Comparison of ENCODE assay signal across 9 cellular contexts in genomic region chr15:90099868-90100854, GRCh38. TPM values are rescaled to one million over a fixed set of nuclear protein-coding genes. Genes with fewer than 3 reads are reported as not detected.
DNase-seq lines count a peak whose midpoint lies in the region; ATAC-seq lines count a peak whose summit lies in the region.
"Had no signal": no experiment of that assay in that cellular context is flagged by ENCODE, and none has a peak within 500 bp of the region (broad histone marks: within the 10 kb centered on the region; RNA-seq: fewer than 3 reads in every experiment).

No MANE protein-coding gene starts in this region.

- H3K27me3 Mint-ChIP-seq in activated T-helper 1 cell treated with anti-CD3 and anti-CD28 coated beads, Interleukin-12 subunit alpha, Interleukin-12 subunit beta, Interleukin-2, Interleukin-4 antibody, amounts not matched to agents 30 ng/mL and 10 ng/mL and 1 ng/mL, durations not matched to agents 14 hours and 24 hours and 36 hours (ENCODE audit: insufficient read depth): peaks cover 3% of the 10 kb centered on the region

- peak overlapping the region; percentile 89 for H3K4me3 Mint-ChIP-seq in activated T-helper 1 cell treated with anti-CD3 and anti-CD28 coated beads, Interleukin-12 subunit alpha, Interleukin-12 subunit beta, Interleukin-2, Interleukin-4 antibody, amounts not matched to agents 30 ng/mL and 10 ng/mL and 1 ng/mL, durations not matched to agents 14 hours and 24 hours and 36 hours

- peaks cover 19% of the 10 kb centered on the region for H3K36me3 Mint-ChIP-seq in activated T-helper 1 cell treated with anti-CD3 and anti-CD28 coated beads, Interleukin-12 subunit alpha, Interleukin-12 subunit beta, Interleukin-2, Interleukin-4 antibody, amounts not matched to agents 30 ng/mL and 10 ng/mL and 1 ng/mL, durations not matched to agents 14 hours and 24 hours and 36 hours (ENCODE audit: low read depth)

- peaks cover 4% of the 10 kb centered on the region for H3K9me3 Mint-ChIP-seq in activated T-helper 1 cell treated with anti-CD3 and anti-CD28 coated beads, Interleukin-12 subunit alpha, Interleukin-12 subunit beta, Interleukin-2, Interleukin-4 antibody, amounts not matched to agents 30 ng/mL and 10 ng/mL and 1 ng/mL, durations not matched to agents 14 hours and 24 hours and 36 hours

- peak overlapping the region; percentile 94 for H3K27ac Mint-ChIP-seq in activated T-helper 1 cell treated with anti-CD3 and anti-CD28 coated beads, Interleukin-12 subunit alpha, Interleukin-12 subunit beta, Interleukin-2, Interleukin-4 antibody, amounts not matched to agents 30 ng/mL and 10 ng/mL and 1 ng/mL, durations not matched to agents 14 hours and 24 hours and 36 hours

- H3K4me1 ChIP-seq in skeletal muscle satellite cell (ENCODE audit: control insufficient read depth, insufficient read depth, low read length): peaks cover 30% of the 10 kb centered on the region

- H3K9ac ChIP-seq in skeletal muscle satellite cell (ENCODE audit: low read depth, low read length): peak overlapping the region; percentile 52

- ATAC-seq in left cardiac atrium: no peak
- ATAC-seq in GM21717 (IDR thresholded peaks at IDR 0.05; ENCODE audit: unreplicated experiment): no peak

- H3K27me3 ChIP-seq in H7 (ENCODE audit: control insufficient read depth, insufficient read depth, low read length) (peaks cover 19% of the 10 kb centered on the region), skeletal muscle satellite cell (ENCODE audit: control insufficient read depth, insufficient read depth, low read length) (no peaks in the 10 kb centered on the region)

- DNase-seq in C1 segment of cervical spinal cord (lab: John Stamatoyannopoulos, UW) (peak in 8 of 14 donors; percentile 26 to 63 (median 50)), H7 (peak; percentile 14), left cardiac atrium (peak; percentile 58), NCI-H1105 treated with DMSO at 0.1 percent for 48 hours (lab: John Stamatoyannopoulos, UW) (no peak), DMS153 treated with DMSO at 0.1 percent for 48 hours (lab: John Stamatoyannopoulos, UW; ENCODE audit: unreplicated experiment) (no peak)
- DNase-seq in activated T-helper 1 cell treated with anti-CD3 and anti-CD28 coated beads, Interleukin-12 subunit alpha, Interleukin-12 subunit beta, Interleukin-2, Interleukin-4 antibody, amounts not matched to agents 30 ng/mL and 10 ng/mL and 1 ng/mL, durations not matched to agents 14 hours and 24 hours and 36 hours (ENCODE audit: low spot score): no peak

- H3K4me3 ChIP-seq in H7 (ENCODE audit: insufficient read depth, low read depth, low read length): no peak overlapping the region
- H3K4me3 ChIP-seq in skeletal muscle satellite cell (ENCODE audit: low read length): peak overlapping the region; percentile 4

- H3K36me3 ChIP-seq in H7 (replicated peaks; ENCODE audit: control insufficient read depth, insufficient read depth, low read length) (no peaks in the 10 kb centered on the region), skeletal muscle satellite cell (ENCODE audit: insufficient read depth, low read length) (no peaks in the 10 kb centered on the region)

- H3K9me3 ChIP-seq in skeletal muscle satellite cell (replicated peaks; ENCODE audit: low read length): no peaks in the 10 kb centered on the region
- H3K9me3 ChIP-seq: mucosa of descending colon had no signal

- intact Hi-C loops in activated T-helper 1 cell treated with anti-CD3 and anti-CD28 coated beads, Interleukin-12 subunit alpha, Interleukin-12 subunit beta, Interleukin-2, Interleukin-4 antibody, amounts not matched to agents 30 ng/mL and 10 ng/mL and 1 ng/mL, durations not matched to agents 14 hours and 24 hours and 36 hours (cut with micrococcal nuclease): loop anchor here (2.0 to 10.0 kb wide), 4 partner anchors 133 to 1755 kb away; partner anchors contain the start of genes CIB1, HDDC3, MESP1 and SLCO3A1
- intact Hi-C loops in left cardiac atrium (cut with DNase I): no loop called here

- H3K4me2 ChIP-seq in skeletal muscle satellite cell (ENCODE audit: low read length): peak overlapping the region; percentile 98

- peaks cover 71% of the 10 kb centered on the region for H3K4me1 Mint-ChIP-seq in activated T-helper 1 cell treated with anti-CD3 and anti-CD28 coated beads, Interleukin-12 subunit alpha, Interleukin-12 subunit beta, Interleukin-2, Interleukin-4 antibody, amounts not matched to agents 30 ng/mL and 10 ng/mL and 1 ng/mL, durations not matched to agents 14 hours and 24 hours and 36 hours (ENCODE audit: low read depth)

RNA-seq across cellular contexts. Expression of gene IDH2, which starts 2.1 kb away (rescaled TPM):
- total RNA-seq in H7 (2014; rRNA removed; shearing (Covaris generic)): 67.6 and 74.4 TPM in 2 replicates
- total RNA-seq in activated T-helper 1 cell treated with anti-CD3 and anti-CD28 coated beads, Interleukin-12 subunit alpha, Interleukin-12 subunit beta, Interleukin-2, Interleukin-4 antibody, amounts not matched to agents 30 ng/mL and 10 ng/mL and 1 ng/mL, durations not matched to agents 14 hours and 24 hours and 36 hours: 94.1 and 96.3 TPM in 2 replicates
- 100 to 1,000 TPM; 242 to 257 TPM for total RNA-seq in left cardiac atrium
- total RNA-seq in skeletal muscle satellite cell (2012; rRNA removed): 26.1 and 30.4 TPM in 2 replicates

Comparison
In these comparisons a context has a peak if more than half of its experiments do, and no peak if none do; other contexts are left out.
1. DNase-seq: peak in C1 segment of cervical spinal cord (8 of 14), H7 (single experiment) and left cardiac atrium (single experiment); none in activated T-helper 1 cell treated with anti-CD3 and anti-CD28 coated beads, Interleukin-12 subunit alpha, Interleukin-12 subunit beta, Interleukin-2, Interleukin-4 antibody, amounts not matched to agents 30 ng/mL and 10 ng/mL and 1 ng/mL, durations not matched to agents 14 hours and 24 hours and 36 hours (single experiment), NCI-H1105 treated with DMSO at 0.1 percent for 48 hours (single experiment) and DMS153 treated with DMSO at 0.1 percent for 48 hours (single experiment).